ENCODE assay signal across 2 cellular contexts in genomic region chr17:82373731-82374625, GRCh38.
TF ChIP-seq lines count a peak whose summit lies in the region.

No MANE protein-coding gene starts in this region.

TF ChIP-seq in HCT116, 20 proteins besides CTCF, POLR2A, EP300 and RAD21 (continued from another document):
- TF ChIP-seq ZBTB33 (IDR thresholded peaks at IDR 0.05; ENCODE audit: extremely low read depth, insufficient replicate concordance, low read length) (no peak), FOSL1 (IDR thresholded peaks at IDR 0.05; ENCODE audit: low read depth) (no peak), ZFX (IDR thresholded peaks at IDR 0.05) (no peak), JUND (IDR thresholded peaks at IDR 0.05) (no peak), ELF1 (IDR thresholded peaks at IDR 0.05; ENCODE audit: borderline replicate concordance, low read depth) (no peak), TCF7L2 (IDR thresholded peaks at IDR 0.05; ENCODE audit: borderline replicate concordance, extremely low read depth, insufficient read depth, insufficient read length) (no peak), CBX3 (IDR thresholded peaks at IDR 0.05; ENCODE audit: low read depth) (no peak), SRF (IDR thresholded peaks at IDR 0.05; ENCODE audit: low read depth) (no peak)

TF ChIP-seq in SK-N-SH treated with all-trans-retinoic acid at 6 μM for 48 hours, 23 proteins besides CTCF, POLR2A, EP300 and RAD21:
- TF ChIP-seq TSHZ2 (CRISPR knock-in tag; IDR thresholded peaks at IDR 0.05) (no peak), ZFP30 (CRISPR knock-in tag; IDR thresholded peaks at IDR 0.05) (no peak), CREB5 (CRISPR knock-in tag; IDR thresholded peaks at IDR 0.05; ENCODE audit: low read depth) (no peak), GLIS3 (CRISPR knock-in tag; IDR thresholded peaks at IDR 0.05) (no peak), PATZ1 (CRISPR knock-in tag; IDR thresholded peaks at IDR 0.05; ENCODE audit: borderline replicate concordance) (no peak), TCF4 (CRISPR knock-in tag; IDR thresholded peaks at IDR 0.05; ENCODE audit: borderline replicate concordance) (no peak), ISL1 (CRISPR knock-in tag; IDR thresholded peaks at IDR 0.05) (no peak), ZNF70 (CRISPR knock-in tag; IDR thresholded peaks at IDR 0.05) (no peak), BACH2 (CRISPR knock-in tag; IDR thresholded peaks at IDR 0.05; ENCODE audit: borderline replicate concordance) (no peak), OSR1 (CRISPR knock-in tag; IDR thresholded peaks at IDR 0.05) (no peak), ZNF565 (CRISPR knock-in tag; conservative IDR thresholded peaks at IDR 0.05; ENCODE audit: low read depth) (no peak), TOX (CRISPR knock-in tag; IDR thresholded peaks at IDR 0.05; ENCODE audit: borderline replicate concordance) (no peak), POU6F1 (CRISPR knock-in tag; IDR thresholded peaks at IDR 0.05; ENCODE audit: borderline replicate concordance, low read depth) (no peak)
